ENCODE assay signal across 8 cellular contexts in the genomic region with DNA sequence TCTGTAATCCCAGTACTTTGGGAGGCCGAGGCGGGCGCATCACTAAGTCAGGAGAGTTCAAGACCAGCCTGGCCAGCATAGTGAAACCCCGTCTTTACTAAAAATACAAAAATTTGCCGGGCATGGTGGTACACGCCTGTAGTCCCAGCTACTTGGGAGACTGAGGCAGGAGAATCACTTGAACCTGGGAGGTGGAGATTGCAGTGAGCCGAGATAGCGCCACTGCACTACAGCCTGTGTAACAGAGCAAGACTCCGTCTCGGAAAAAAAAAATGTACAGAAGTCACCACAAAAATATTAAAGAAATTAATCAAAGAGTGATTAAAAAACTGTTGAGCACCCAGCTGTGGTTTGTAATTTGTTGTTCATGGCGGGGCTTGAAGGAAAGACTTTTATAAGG. TPM values are rescaled to one million over a fixed set of nuclear protein-coding genes. Genes with fewer than 3 reads are reported as not detected.
DNase-seq lines count a peak whose midpoint lies in the region; ATAC-seq, FAIRE-seq and TF ChIP-seq lines count a peak whose summit lies in the region.
"Not testable (repeated sequence)": the region's sequence is repeated elsewhere in the genome, so short reads cannot be mapped to it uniquely, and the experiment has no call there.

No MANE protein-coding gene starts in this region.

- TF ChIP-seq CTCF in CD4-positive, alpha-beta T cell (IDR thresholded peaks at IDR 0.05); ascending aorta (IDR thresholded peaks at IDR 0.05); keratinocyte (optimal IDR thresholded peaks at IDR 0.05 in 1 of 3, IDR thresholded peaks at IDR 0.05 in 1 of 3, conservative IDR thresholded peaks at IDR 0.05 in 1 of 3; ENCODE audit: extremely low read depth in 1 of 3, insufficient read depth in 2 of 3, low read length in 3 of 3): not testable (repeated sequence)

- H3K9me3 Mint-ChIP-seq in CD4-positive, alpha-beta T cell; IgD-negative memory B cell; T-cell: not testable (repeated sequence)

- H4K20me1 ChIP-seq in keratinocyte (ENCODE audit: control insufficient read depth, extremely low read depth, insufficient read depth, low read length), result not testable (repeated sequence)

- not testable (repeated sequence) for ATAC-seq in CD4-positive, alpha-beta T cell (ENCODE audit: poor library complexity); T-cell (replicated peaks in 1 of 4)

- not testable (repeated sequence) for H3K36me3 ChIP-seq in ascending aorta; keratinocyte (ENCODE audit: control insufficient read depth in 2 of 2, extremely low read depth in 1 of 2, insufficient read depth in 2 of 2, low read length in 2 of 2)
- peaks cover 38% of the 10 kb centered on the region for H3K36me3 ChIP-seq in neuron (ENCODE audit: insufficient read depth, low read length)

- not testable (repeated sequence) for H3K9me1 ChIP-seq in keratinocyte (ENCODE audit: control insufficient read depth, extremely low read depth, insufficient read depth, low read length)

- intact Hi-C loops in CD4-positive, alpha-beta T cell (cut with DNase I, micrococcal nuclease), result loop anchor here (2.0 to 10.0 kb wide), 10 partner anchors 61 to 824 kb away; a partner anchor contains a TSS
- intact Hi-C loops in ascending aorta (cut with DNase I), result loop anchor here (2.0 to 10.0 kb wide), 5 partner anchors 96 to 484 kb away; a partner anchor contains a TSS

- H3K27ac Mint-ChIP-seq in CD4-positive, alpha-beta T cell, result peak overlapping the region; percentile 100
- H3K27ac Mint-ChIP-seq in IgD-negative memory B cell, result peak overlapping the region; percentile 99 to 100 (median 100)
- H3K27ac Mint-ChIP-seq in T-cell, result peak overlapping the region; percentile 99 to 100

- H3K9ac ChIP-seq in keratinocyte (ENCODE audit: control insufficient read depth, extremely low read depth, insufficient read depth, low read length), result peak overlapping the region; percentile 96

- POLR2A ChIA-PET in CD4-positive, alpha-beta T cell (lab: Charles Lee), result interaction anchor here (0.6 to 2.5 kb wide), 28 partner anchors 15 to 1353 kb away, joined by 3 to 45 read pairs (median 8); a partner anchor contains a TSS
- POLR2A ChIA-PET in T-cell (lab: Charles Lee), result interaction anchor here in 1 of 2 donors (0.6 to 1.4 kb wide), 3 partner anchors 22 to 815 kb away, joined by 3 to 15 read pairs (median 10); a partner anchor contains a TSS

- not testable (repeated sequence) for DNase-seq in CD4-positive, alpha-beta T cell; T-cell; ascending aorta (ENCODE audit: low spot score in 2 of 2); epithelial cell of prostate (ENCODE audit: low read depth, low spot score); keratinocyte (ENCODE audit: low read depth, low spot score)

- peaks cover 59% of the 10 kb centered on the region for H3K4me1 Mint-ChIP-seq in CD4-positive, alpha-beta T cell (ENCODE audit: low read depth)
- H3K4me1 Mint-ChIP-seq in IgD-negative memory B cell, result peaks cover 23 to 34% (median 29%) of the 10 kb centered on the region in 3 donors
- H3K4me1 Mint-ChIP-seq in T-cell, result peaks cover 51 to 61% (median 58%) of the 10 kb centered on the region in 3 donors

- H3K4me3 Mint-ChIP-seq in CD4-positive, alpha-beta T cell, result peak overlapping the region; percentile 98
- peak overlapping the region; percentile 99 to 100 (median 100) for H3K4me3 Mint-ChIP-seq in IgD-negative memory B cell
- H3K4me3 Mint-ChIP-seq in T-cell, result peak overlapping the region; percentile 100

- peak overlapping the region; percentile 98 for H2AFZ ChIP-seq in keratinocyte (ENCODE audit: control insufficient read depth, low read length)
- not testable (repeated sequence) for H2AFZ ChIP-seq in neuron (ENCODE audit: low read depth, low read length)

- peaks cover 61% of the 10 kb centered on the region for H3K36me3 Mint-ChIP-seq in CD4-positive, alpha-beta T cell (ENCODE audit: low read depth)
- H3K36me3 Mint-ChIP-seq in IgD-negative memory B cell, result peaks cover 11% of the 10 kb centered on the region
- peaks cover 31% of the 10 kb centered on the region for H3K36me3 Mint-ChIP-seq in T-cell

- FAIRE-seq in keratinocyte (lab: Jason Lieb, UNC), result not testable (repeated sequence)

- CTCF ChIA-PET in CD4-positive, alpha-beta T cell (lab: Charles Lee); T-cell (lab: Charles Lee): not testable (repeated sequence)

- H3K27me3 Mint-ChIP-seq in CD4-positive, alpha-beta T cell; IgD-negative memory B cell; T-cell: not testable (repeated sequence)

- dilution Hi-C loops in keratinocyte (cut with MboI; ENCODE audit: extremely low pct_ligation_motif_present, low sequenced_read_pairs), result not testable (repeated sequence)

- H3K4me1 ChIP-seq in ascending aorta, result not testable (repeated sequence)
- peaks cover 18% of the 10 kb centered on the region for H3K4me1 ChIP-seq in keratinocyte (ENCODE audit: control insufficient read depth, extremely low read depth, insufficient read depth, low read length)
- H3K4me1 ChIP-seq in neuron (ENCODE audit: insufficient read depth, low read length), result peaks cover 10% of the 10 kb centered on the region

- not testable (repeated sequence) for H3K9me3 ChIP-seq in CD4-positive, alpha-beta T cell (ENCODE audit: control insufficient read depth, low read length); ascending aorta; keratinocyte (ENCODE audit: control insufficient read depth, low read depth, low read length); neuron (ENCODE audit: low read length)

- H3K27ac ChIP-seq in CD4-positive, alpha-beta T cell (ENCODE audit: low read depth, low read length), result peak overlapping the region; percentile 86
- H3K27ac ChIP-seq in ascending aorta, result peak overlapping the region; percentile 75 to 88
- peak overlapping the region; percentile 99 for H3K27ac ChIP-seq in epithelial cell of prostate
- H3K27ac ChIP-seq in keratinocyte (ENCODE audit: control insufficient read depth, insufficient read depth, low read length), result peak overlapping the region; percentile 94
- H3K27ac ChIP-seq in temporal lobe (ENCODE audit: low read depth, low read length), result peak overlapping the region; percentile 84

- H3K27me3 ChIP-seq in CD4-positive, alpha-beta T cell (ENCODE audit: control insufficient read depth, insufficient read depth, low read length); ascending aorta; keratinocyte (ENCODE audit: control insufficient read depth, extremely low read depth, insufficient read depth, low read length); neuron (ENCODE audit: insufficient read depth, low read length): not testable (repeated sequence)

- peak overlapping the region; percentile 80 for H3K4me2 ChIP-seq in keratinocyte (ENCODE audit: control insufficient read depth, extremely low read depth, insufficient read depth, low read depth, low read length)

- peaks cover 42% of the 10 kb centered on the region for H3K79me2 ChIP-seq in keratinocyte (ENCODE audit: control insufficient read depth, insufficient read depth, low read length)

- peak overlapping the region; percentile 93 for H3K4me3 ChIP-seq in ascending aorta
- H3K4me3 ChIP-seq in keratinocyte (ENCODE audit: control insufficient read depth in 2 of 3, extremely low read depth in 1 of 3, insufficient read depth in 2 of 3, low read depth in 1 of 3, low read length in 3 of 3), result peak overlapping the region; percentile 78 to 93 (median 88)
- peak overlapping the region; percentile 96 for H3K4me3 ChIP-seq in neuron (ENCODE audit: low read length)

RNA-seq across cellular contexts. Expression of a gene that starts 0.8 kb away (rescaled TPM):
- total RNA-seq in CD4-positive, alpha-beta T cell, result 10 to 100 TPM; 40.5 to 43.8 TPM
- polyA plus RNA-seq in IgD-negative memory B cell (69.8 TPM), keratinocyte (11.8 to 15.8 TPM (median 13.6 TPM) in 3 replicates)
- total RNA-seq in T-cell (10 to 100 TPM; 33.2 to 47.3 (median 45.2) TPM), ascending aorta (5.3 TPM), temporal lobe (18.2 TPM)
- polyA plus RNA-seq in keratinocyte (2011; ENCODE audit: low read depth), result 13.6 TPM
- 4.5 and 8.3 TPM in 2 replicates for polyA plus RNA-seq in keratinocyte (2011; cell fraction: cytosol; rRNA removed)
- 21.7 and 26.5 TPM in 2 replicates for polyA plus RNA-seq in keratinocyte (2011; cell fraction: nucleus; rRNA removed)
- 5.2 and 7.2 TPM in 2 replicates for polyA plus RNA-seq in keratinocyte (2012; ENCODE audit: low replicate concordance)
- polyA minus RNA-seq in keratinocyte, result 12.9 to 22.9 TPM (median 15.8 TPM) in 3 replicates
- polyA minus RNA-seq in keratinocyte (2011; cell fraction: cytosol; rRNA and poly(A)+ RNA removed), result 4.0 TPM
- polyA minus RNA-seq in keratinocyte (2011; cell fraction: nucleus; rRNA and poly(A)+ RNA removed), result 15.7 and 30.5 TPM in 2 replicates
